ENCODE assay signal across 14 cellular contexts in genomic region chr11:31799794-31800397, GRCh38. TPM values are rescaled to one million over a fixed set of nuclear protein-coding genes. Genes with fewer than 3 reads are reported as not detected.
DNase-seq lines count a peak whose midpoint lies in the region; ATAC-seq and TF ChIP-seq lines count a peak whose summit lies in the region.
"Had no signal": no experiment of that assay in that cellular context is flagged by ENCODE, and none has a peak within 500 bp of the region (broad histone marks: within the 10 kb centered on the region; RNA-seq: fewer than 3 reads in every experiment).

No MANE protein-coding gene starts in this region.

- no peak for ATAC-seq in effector memory CD8-positive, alpha-beta T cell (replicated peaks)
- no peak for ATAC-seq in GM18498 (IDR thresholded peaks at IDR 0.05; ENCODE audit: unreplicated experiment)

- TF ChIP-seq CTCF in neural progenitor cell (IDR thresholded peaks at IDR 0.05) (no peak), mesothelial cell of epicardium (IDR thresholded peaks at IDR 0.05; ENCODE audit: unreplicated experiment) (no peak)

- H3K27ac ChIP-seq in HUES64 (ENCODE audit: low read depth, low read length) (no peak overlapping the region), neural progenitor cell (no peak overlapping the region)

- H3K27me3 ChIP-seq in HUES64 (ENCODE audit: insufficient read depth, low read length) (peaks cover 100% of the 10 kb centered on the region), neural progenitor cell (peaks cover 62% of the 10 kb centered on the region)

- peaks cover 20% of the 10 kb centered on the region for H3K36me3 Mint-ChIP-seq in T-helper 1 cell treated with Interleukin-12 subunit alpha and Interleukin-12 subunit beta and Interleukin-4 antibody, amounts not matched to agents 30 μg/mL and 1 μg/mL, for 36 hours (ENCODE audit: low read depth)
- peaks cover 26% of the 10 kb centered on the region for H3K36me3 Mint-ChIP-seq in effector memory CD8-positive, alpha-beta T cell (ENCODE audit: insufficient read depth)
- H3K36me3 Mint-ChIP-seq in neural progenitor cell (peaks cover 69% of the 10 kb centered on the region), mesothelial cell of epicardium (no peaks in the 10 kb centered on the region)

- no peak overlapping the region for H2AFZ ChIP-seq in neural progenitor cell (replicated peaks)

- H3K9me3 Mint-ChIP-seq in T-helper 1 cell treated with Interleukin-12 subunit alpha and Interleukin-12 subunit beta and Interleukin-4 antibody, amounts not matched to agents 30 μg/mL and 1 μg/mL, for 36 hours, result peaks cover 10% of the 10 kb centered on the region
- peaks cover 6 to 8% of the 10 kb centered on the region in 2 donors for H3K9me3 Mint-ChIP-seq in effector memory CD8-positive, alpha-beta T cell
- H3K9me3 Mint-ChIP-seq in neural progenitor cell (peaks cover 15% of the 10 kb centered on the region), mesothelial cell of epicardium (no peaks in the 10 kb centered on the region)

- peaks cover 20% of the 10 kb centered on the region for H3K4me1 Mint-ChIP-seq in T-helper 1 cell treated with Interleukin-12 subunit alpha and Interleukin-12 subunit beta and Interleukin-4 antibody, amounts not matched to agents 30 μg/mL and 1 μg/mL, for 36 hours (ENCODE audit: low read depth)
- H3K4me1 Mint-ChIP-seq in effector memory CD8-positive, alpha-beta T cell (ENCODE audit: low read depth in 2 of 2), result peaks cover 24 to 40% of the 10 kb centered on the region in 2 donors
- H3K4me1 Mint-ChIP-seq in neural progenitor cell (peaks cover 57% of the 10 kb centered on the region), mesothelial cell of epicardium (peaks cover 34% of the 10 kb centered on the region)

- H3K4me1 ChIP-seq in HUES64 (ENCODE audit: insufficient read depth, low read length) (peaks cover 38% of the 10 kb centered on the region), neural progenitor cell (peaks cover 97% of the 10 kb centered on the region)

- peaks cover 98% of the 10 kb centered on the region for H3K27me3 Mint-ChIP-seq in T-helper 1 cell treated with Interleukin-12 subunit alpha and Interleukin-12 subunit beta and Interleukin-4 antibody, amounts not matched to agents 30 μg/mL and 1 μg/mL, for 36 hours (ENCODE audit: low read depth)
- H3K27me3 Mint-ChIP-seq in effector memory CD8-positive, alpha-beta T cell, result peaks cover 96 to 99% of the 10 kb centered on the region in 2 donors
- H3K27me3 Mint-ChIP-seq in neural progenitor cell (ENCODE audit: insufficient read depth, low read depth), result peaks cover 41% of the 10 kb centered on the region
- H3K27me3 Mint-ChIP-seq in mesothelial cell of epicardium (ENCODE audit: low read depth), result peaks cover 98% of the 10 kb centered on the region

- peak overlapping the region; percentile 68 for H3K4me2 ChIP-seq in neural progenitor cell

- H3F3A ChIP-seq in neural progenitor cell (ENCODE audit: low read depth), result peaks cover 96% of the 10 kb centered on the region

- WGBS in HUES64, result 4% methylated on average over 8 of the region's 21 CpGs

- H3K4me3 ChIP-seq in HUES64 (ENCODE audit: low read length) (peak overlapping the region; percentile 47), neural progenitor cell (peak overlapping the region; percentile 39)

- H4K20me1 ChIP-seq in neural progenitor cell (ENCODE audit: low read depth), result peaks cover 83% of the 10 kb centered on the region

- no peaks in the 10 kb centered on the region; the same call in 1 of the 2 replicates for H3K36me3 ChIP-seq in HUES64 (ENCODE audit: insufficient read depth, low read length)
- peaks cover 25% of the 10 kb centered on the region for H3K36me3 ChIP-seq in neural progenitor cell

- H3K9ac ChIP-seq in HUES64 (ENCODE audit: low read depth, low read length) (no peak overlapping the region), neural progenitor cell (no peak overlapping the region)

- H3K27ac Mint-ChIP-seq in T-helper 1 cell treated with Interleukin-12 subunit alpha and Interleukin-12 subunit beta and Interleukin-4 antibody, amounts not matched to agents 30 μg/mL and 1 μg/mL, for 36 hours, result peak overlapping the region; percentile 74
- H3K27ac Mint-ChIP-seq in effector memory CD8-positive, alpha-beta T cell, result no peak overlapping the region
- H3K27ac Mint-ChIP-seq in neural progenitor cell (no peak overlapping the region), mesothelial cell of epicardium (no peak overlapping the region)
- H3K27ac Mint-ChIP-seq: dendritic cell treated with granulocyte-macrophage colony-stimulating factor and Interleukin-4, amounts not matched to agents 40 ng/mL and 50 ng/mL, for 4 days had no signal

- H3K79me2 ChIP-seq in neural progenitor cell (ENCODE audit: low read depth), result peaks cover 58% of the 10 kb centered on the region

- no peaks in the 10 kb centered on the region for H3K9me3 ChIP-seq in HUES64 (ENCODE audit: insufficient read depth, low read depth, low read length)
- H3K9me3 ChIP-seq in neural progenitor cell (ENCODE audit: low read depth), result no peaks in the 10 kb centered on the region

- peak overlapping the region; percentile 5 for H3K4me3 Mint-ChIP-seq in T-helper 1 cell treated with Interleukin-12 subunit alpha and Interleukin-12 subunit beta and Interleukin-4 antibody, amounts not matched to agents 30 μg/mL and 1 μg/mL, for 36 hours
- peak overlapping the region; percentile 19 to 62 for H3K4me3 Mint-ChIP-seq in effector memory CD8-positive, alpha-beta T cell
- H3K4me3 Mint-ChIP-seq in neural progenitor cell, result peak overlapping the region; percentile 48
- H3K4me3 Mint-ChIP-seq in mesothelial cell of epicardium, result no peak overlapping the region
- H3K4me3 Mint-ChIP-seq: dendritic cell treated with granulocyte-macrophage colony-stimulating factor and Interleukin-4, amounts not matched to agents 40 ng/mL and 50 ng/mL, for 4 days had no signal

- DNase-seq in T-helper 1 cell (no peak), neural progenitor cell (ENCODE audit: low spot score) (peak; percentile 27), occipital lobe (lab: John Stamatoyannopoulos, UW) (no peak), mesothelial cell of epicardium (ENCODE audit: low spot score in 2 of 2, unreplicated experiment in 2 of 2) (no peak)
- DNase-seq in effector memory CD8-positive, alpha-beta T cell, result no peak
- DNase-seq: 8988T, amniotic stem cell, islet precursor cell had no signal

RNA-seq across cellular contexts. Expression of gene PAX6, which starts 11.2 kb away (rescaled TPM):
- 2.2 TPM for polyA plus RNA-seq in HUES64 (2013, experiment 1 of 2)
- polyA plus RNA-seq in HUES64 (2013, experiment 2 of 2), result 5.3 TPM
- 190 and 215 TPM in 2 replicates for total RNA-seq in neural progenitor cell (ENCODE audit: low replicate concordance)
- 16.4 TPM for total RNA-seq in occipital lobe
- total RNA-seq in mesothelial cell of epicardium, result not detected in 3 replicates
- total RNA-seq: activated CD8-positive, alpha-beta memory T cell treated with anti-CD3 and anti-CD28 coated beads for 36 hours; subcutaneous adipose tissue had no signal

Comparison
In these comparisons a context has a peak if more than half of its experiments do, and no peak if none do; other contexts are left out.
1. RNA of gene PAX6, which starts 11.2 kb away (total RNA-seq): 190 to 215 TPM in neural progenitor cell and 16.4 TPM in occipital lobe (single experiment); not detected in mesothelial cell of epicardium; every median in the first group is over 10 times any median in the second.